In genomic region chr2:158144914-158145625, GRCh38 we compare ENCODE assay signal across 1 cellular context.
TF ChIP-seq lines count a peak whose summit lies in the region.

No MANE protein-coding gene starts in this region.

TF ChIP-seq in WTC11, 78 proteins besides CTCF, POLR2A, EP300 and RAD21 (continued from another document):
- no peak for TF ChIP-seq SOX15 (CRISPR knock-in tag; IDR thresholded peaks at IDR 0.05)
- no peak for TF ChIP-seq ZNF263 (CRISPR knock-in tag; IDR thresholded peaks at IDR 0.05; ENCODE audit: low read depth)
- TF ChIP-seq ESRRA (CRISPR knock-in tag; IDR thresholded peaks at IDR 0.05; ENCODE audit: borderline replicate concordance): no peak
- no peak for TF ChIP-seq ZNF423 (CRISPR knock-in tag; IDR thresholded peaks at IDR 0.05)
